In the genomic region with DNA sequence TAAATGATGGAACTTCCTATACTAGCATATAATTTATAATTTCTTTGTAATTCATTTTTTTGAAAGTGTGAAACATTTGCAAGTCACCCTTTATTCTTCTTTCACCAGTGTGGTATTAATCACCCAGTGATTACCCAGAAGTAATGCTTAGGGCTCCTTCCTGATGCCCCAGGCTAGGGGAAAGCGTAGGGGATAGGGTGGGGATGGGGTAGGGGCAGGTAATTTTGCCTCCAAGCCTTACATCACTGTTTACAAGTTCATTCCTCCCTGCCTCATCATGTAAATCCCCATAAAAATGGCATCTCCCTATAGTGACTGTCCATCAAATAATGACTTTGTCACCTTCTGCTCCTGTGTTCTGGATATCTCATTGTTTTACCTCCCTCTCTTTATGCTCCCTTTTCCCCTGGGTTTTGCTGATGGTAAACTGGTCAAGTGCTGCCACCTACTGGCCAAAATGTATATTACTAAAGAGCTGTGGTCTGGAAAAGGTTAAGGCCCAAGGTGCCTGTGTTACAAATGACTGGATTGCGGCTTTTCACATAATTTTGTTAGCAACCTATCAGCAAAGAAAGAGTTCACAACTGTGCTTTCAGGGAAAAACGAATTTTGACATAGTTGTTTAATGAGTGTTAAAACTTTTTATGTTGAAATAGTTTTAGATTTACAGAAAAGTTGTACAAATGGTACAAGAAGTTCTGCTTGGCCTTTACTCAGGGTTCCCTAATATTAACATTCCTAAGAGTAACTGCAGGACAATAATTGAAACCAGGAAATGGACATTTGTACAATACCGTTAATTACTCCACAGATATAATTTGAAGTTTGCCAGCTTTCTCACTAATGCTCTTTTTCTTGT, we compare ENCODE assay signal across 8 cellular contexts. TPM values are rescaled to one million over a fixed set of nuclear protein-coding genes. Genes with fewer than 3 reads are reported as not detected.
DNase-seq lines count a peak whose midpoint lies in the region; ATAC-seq and TF ChIP-seq lines count a peak whose summit lies in the region.

No MANE protein-coding gene starts in this region.

- RAD21 ChIA-PET in HCT116 (lab: Charles Lee; ENCODE audit: low non-redundant PET in 1 of 2, low total read pairs in 2 of 2, uncharacterized antibody in 2 of 2, unreplicated experiment in 2 of 2), result interaction anchor here (0.6 to 1.1 kb wide), 5 partner anchors 298 to 518 kb away, joined by 3 to 5 read pairs (median 4); no protein-coding TSS in a partner anchor

- H3K27me3 ChIP-seq in HCT116 (ENCODE audit: insufficient read depth, low read length) (no peaks in the 10 kb centered on the region), SU-DHL-6 (ENCODE audit: low read length) (no peaks in the 10 kb centered on the region), psoas muscle (ENCODE audit: insufficient read depth in 3 of 3, low read length in 2 of 3) (no peaks in the 10 kb centered on the region)

- no peaks in the 10 kb centered on the region for H3F3A ChIP-seq in SU-DHL-6 (ENCODE audit: insufficient read depth)

- no peak overlapping the region for H3K4me3 Mint-ChIP-seq in activated naive CD8-positive, alpha-beta T cell treated with anti-CD3 and anti-CD28 coated beads for 36 hours

- H3K4me2 ChIP-seq in HCT116 (ENCODE audit: low read length) (no peak overlapping the region), SU-DHL-6 (ENCODE audit: low read depth, low read length, poor library complexity, severe bottlenecking) (no peak overlapping the region)

- BruUV-seq in HCT116 (replicated peaks; lab: Mats Ljungman, UMichigan), result no TSS peak

- no peaks in the 10 kb centered on the region for H3K27me3 Mint-ChIP-seq in activated naive CD8-positive, alpha-beta T cell treated with anti-CD3 and anti-CD28 coated beads for 36 hours

- ATAC-seq in HCT116, result peak; percentile 98
- ATAC-seq in psoas muscle, result peak; percentile 52 to 76 (median 62)
- no peak for ATAC-seq in GM21576 (IDR thresholded peaks at IDR 0.05; ENCODE audit: unreplicated experiment)

- H3K4me3 ChIP-seq in HCT116 (replicated peaks in 1 of 2; ENCODE audit: low read depth in 1 of 2, low read length in 2 of 2) (no peak overlapping the region), SU-DHL-6 (ENCODE audit: insufficient read depth, low read length, poor library complexity, severe bottlenecking) (no peak overlapping the region), psoas muscle (no peak overlapping the region)

- H2AFZ ChIP-seq in HCT116 (ENCODE audit: low read depth, low read length, poor library complexity, severe bottlenecking) (peak overlapping the region; percentile 38), SU-DHL-6 (ENCODE audit: low read depth, low read length, severe bottlenecking) (no peak overlapping the region)

- H3K9me3 Mint-ChIP-seq in activated naive CD8-positive, alpha-beta T cell treated with anti-CD3 and anti-CD28 coated beads for 36 hours, result no peaks in the 10 kb centered on the region

- TF ChIP-seq POLR2A in HCT116 (IDR thresholded peaks at IDR 0.05; ENCODE audit: borderline replicate concordance, extremely low read depth, insufficient read depth, insufficient read length), result no peak

- no peak overlapping the region for H3K27ac Mint-ChIP-seq in activated naive CD8-positive, alpha-beta T cell treated with anti-CD3 and anti-CD28 coated beads for 36 hours

- POLR2A ChIA-PET in HCT116 (lab: Charles Lee), result no interaction called here

- H3K36me3 Mint-ChIP-seq in activated naive CD8-positive, alpha-beta T cell treated with anti-CD3 and anti-CD28 coated beads for 36 hours, result no peaks in the 10 kb centered on the region

- DNase-seq in ELF-1 (ENCODE audit: low read depth, low spot score) (peak; percentile 88), HCT116 (ENCODE audit: low read depth, low spot score) (peak; percentile 78), NCI-H128 (lab: John Stamatoyannopoulos, UW; ENCODE audit: unreplicated experiment) (peak; percentile 61), head of caudate nucleus (peak in 36 of 42 donors; percentile 12 to 90 (median 62)), psoas muscle (no peak)
- DNase-seq in activated naive CD8-positive, alpha-beta T cell treated with anti-CD3 and anti-CD28 coated beads for 36 hours, result peak; percentile 58

- H3K79me2 ChIP-seq in HCT116 (ENCODE audit: insufficient read depth, low read length), result no peaks in the 10 kb centered on the region
- no peaks in the 10 kb centered on the region for H3K79me2 ChIP-seq in SU-DHL-6 (ENCODE audit: insufficient read depth, low read length)

- WGBS in psoas muscle, 3 donors, result 60 to 62% (median 61%) methylated on average over 4 of the region's 4 CpGs

- TF ChIP-seq CTCF in HCT116 (IDR thresholded peaks at IDR 0.05 in 2 of 3, conservative IDR thresholded peaks at IDR 0.05 in 1 of 3; ENCODE audit: borderline replicate concordance in 1 of 3, insufficient read depth in 1 of 3, low read depth in 2 of 3, low read length in 2 of 3), result peak; percentile 58 to 89 (median 79); a peak in 5 of 6 replicates
- TF ChIP-seq CTCF in SU-DHL-6 (IDR thresholded peaks at IDR 0.05; ENCODE audit: insufficient read depth, low read length, poor library complexity, severe bottlenecking), result peak; percentile 72
- peak; percentile 91 for TF ChIP-seq CTCF in psoas muscle (IDR thresholded peaks at IDR 0.05)

- H3K27ac ChIP-seq in HCT116 (ENCODE audit: low read depth, low read length), result no peak overlapping the region
- H3K27ac ChIP-seq in SU-DHL-6 (ENCODE audit: low read depth, low read length), result no peak overlapping the region
- H3K27ac ChIP-seq in psoas muscle, result no peak overlapping the region

- no peaks in the 10 kb centered on the region for H3K9me3 ChIP-seq in HCT116 (ENCODE audit: control insufficient read depth in 1 of 2, insufficient read depth in 1 of 2, low read depth in 1 of 2, low read length in 2 of 2)
- no peaks in the 10 kb centered on the region for H3K9me3 ChIP-seq in SU-DHL-6 (ENCODE audit: insufficient read depth, low read length)
- no peaks in the 10 kb centered on the region for H3K9me3 ChIP-seq in psoas muscle

- H4K20me1 ChIP-seq in HCT116 (ENCODE audit: insufficient read depth), result no peaks in the 10 kb centered on the region
- H4K20me1 ChIP-seq in SU-DHL-6 (ENCODE audit: low read depth, low read length), result no peaks in the 10 kb centered on the region

- intact Hi-C loops in HCT116 (cut with micrococcal nuclease), result loop anchor here (1.0 to 10.0 kb wide), 4 partner anchors 171 to 518 kb away; a partner anchor contains a TSS
- intact Hi-C loops in head of caudate nucleus (cut with DNase I), result loop anchor here (5.0 kb wide), 1 partner anchor 483 kb away; no protein-coding TSS in a partner anchor
- intact Hi-C loops in psoas muscle (cut with DNase I), result loop anchor here (1.0 to 10.0 kb wide), 5 partner anchors 52 to 479 kb away; no protein-coding TSS in a partner anchor

- peaks cover 6% of the 10 kb centered on the region for H3K4me1 Mint-ChIP-seq in activated naive CD8-positive, alpha-beta T cell treated with anti-CD3 and anti-CD28 coated beads for 36 hours

- TF ChIP-seq RAD21 in HCT116 (IDR thresholded peaks at IDR 0.05; ENCODE audit: low read depth), result peak; percentile 93

- H3K36me3 ChIP-seq in HCT116 (ENCODE audit: control insufficient read depth in 1 of 2, insufficient read depth in 2 of 2, low read length in 2 of 2) (no peaks in the 10 kb centered on the region), SU-DHL-6 (ENCODE audit: low read length) (no peaks in the 10 kb centered on the region), psoas muscle (ENCODE audit: insufficient read depth in 1 of 2, low read depth in 1 of 2) (no peaks in the 10 kb centered on the region)

- H3K4me1 ChIP-seq in HCT116 (ENCODE audit: control insufficient read depth in 1 of 2, insufficient read depth in 2 of 2, low read length in 2 of 2), result no peaks in the 10 kb centered on the region
- H3K4me1 ChIP-seq in psoas muscle, result peaks cover 35% of the 10 kb centered on the region

- CTCF ChIA-PET in HCT116 (lab: Charles Lee), result interaction anchor here (0.6 to 3.2 kb wide), 11 partner anchors 17 to 756 kb away, joined by 3 to 72 read pairs (median 5); no protein-coding TSS in a partner anchor

- H3K9me2 ChIP-seq in HCT116 (ENCODE audit: insufficient read depth) (no peaks in the 10 kb centered on the region), SU-DHL-6 (replicated peaks; ENCODE audit: insufficient read depth, low read length) (no peaks in the 10 kb centered on the region)

- no peak overlapping the region for H3K9ac ChIP-seq in HCT116 (ENCODE audit: low read length)
- no peak overlapping the region for H3K9ac ChIP-seq in SU-DHL-6 (ENCODE audit: low read length)

TF ChIP-seq in HCT116, 20 proteins besides CTCF, POLR2A, EP300 and RAD21:
- no peak for TF ChIP-seq EZH2 (IDR thresholded peaks at IDR 0.05)
- TF ChIP-seq ZFX (IDR thresholded peaks at IDR 0.05), result no peak
- TF ChIP-seq CEBPB (IDR thresholded peaks at IDR 0.05; ENCODE audit: low read depth), result no peak
- TF ChIP-seq, protein P1, sequence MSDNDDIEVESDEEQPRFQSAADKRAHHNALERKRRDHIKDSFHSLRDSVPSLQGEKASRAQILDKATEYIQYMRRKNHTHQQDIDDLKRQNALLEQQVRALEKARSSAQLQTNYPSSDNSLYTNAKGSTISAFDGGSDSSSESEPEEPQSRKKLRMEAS (IDR thresholded peaks at IDR 0.05), result no peak
- TF ChIP-seq, protein P2, sequence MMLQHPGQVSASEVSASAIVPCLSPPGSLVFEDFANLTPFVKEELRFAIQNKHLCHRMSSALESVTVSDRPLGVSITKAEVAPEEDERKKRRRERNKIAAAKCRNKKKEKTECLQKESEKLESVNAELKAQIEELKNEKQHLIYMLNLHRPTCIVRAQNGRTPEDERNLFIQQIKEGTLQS (IDR thresholded peaks at IDR 0.05), result no peak

RNA-seq across cellular contexts. Expression of a gene that starts 54.7 kb away (rescaled TPM):
- total RNA-seq in HCT116 (2021; ENCODE audit: unreplicated experiment), result 1.3 TPM
- polyA plus RNA-seq in HCT116 (2012), result 0.47 and 0.55 TPM in 2 replicates
- total RNA-seq in activated naive CD8-positive, alpha-beta T cell treated with anti-CD3 and anti-CD28 coated beads for 36 hours, result not detected
- total RNA-seq in psoas muscle, result not detected
- polyA plus RNA-seq in psoas muscle, result not detected

RNA-seq across cellular contexts. Expression of a gene that starts 56.3 kb away (rescaled TPM):
- 4.7 TPM for total RNA-seq in HCT116 (2021; ENCODE audit: unreplicated experiment)
- polyA plus RNA-seq in HCT116 (2012), result 3.2 and 3.3 TPM in 2 replicates
- total RNA-seq in activated naive CD8-positive, alpha-beta T cell treated with anti-CD3 and anti-CD28 coated beads for 36 hours, result 1 to 10 TPM; 9.7 to 9.8 TPM
- 10 to 100 TPM; 45.5 to 71.7 (median 57.6) TPM for total RNA-seq in psoas muscle
- polyA plus RNA-seq in psoas muscle, result 100 to 1,000 TPM in 1 of 3 donors, 10 to 100 TPM in 1, 1 to 10 TPM in 1; 9.8 to 129 (median 67.6) TPM

Comparison
In these comparisons a context has a peak if more than half of its experiments do, and no peak if none do; other contexts are left out.
1. DNase-seq: peak in ELF-1 (single experiment), HCT116 (single experiment), NCI-H128 (single experiment), activated naive CD8-positive, alpha-beta T cell treated with anti-CD3 and anti-CD28 coated beads for 36 hours (single experiment) and head of caudate nucleus (36 of 42); none in psoas muscle (0 of 2).
2. Peak in every context shown above with its lines, with median percentiles within 50 percentile points of each other: CTCF ChIP-seq.